Comparison of ENCODE assay signal across 8 cellular contexts in the genomic region with DNA sequence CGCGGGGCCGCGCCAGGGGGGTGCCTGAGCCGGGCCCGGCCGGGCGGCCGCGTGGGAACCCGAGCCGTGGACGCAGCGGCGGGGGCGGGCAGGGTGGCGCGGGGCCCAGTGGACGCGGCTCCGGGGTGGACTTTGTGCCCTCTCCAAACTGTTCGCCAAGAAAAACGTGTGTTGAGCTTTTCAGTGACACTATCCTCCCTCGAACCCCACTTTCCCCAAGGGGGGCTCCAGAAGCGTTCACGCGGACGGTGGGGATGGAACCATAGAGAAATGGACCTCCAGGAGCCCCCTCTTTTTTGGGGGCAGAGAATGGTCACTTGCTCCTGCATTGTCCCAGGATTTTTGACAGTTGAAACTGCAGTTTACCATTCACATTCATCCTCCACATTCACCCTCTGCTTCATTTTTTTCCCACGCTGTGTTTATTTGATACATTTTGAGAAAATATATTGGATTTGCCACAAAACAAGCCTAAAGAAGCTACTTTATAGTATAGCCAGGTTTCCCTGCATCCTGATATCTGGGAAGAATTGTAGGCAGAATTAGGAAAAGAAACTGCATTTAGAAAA. TPM values are rescaled to one million over a fixed set of nuclear protein-coding genes. Genes with fewer than 3 reads are reported as not detected.
DNase-seq lines count a peak whose midpoint lies in the region; ATAC-seq and TF ChIP-seq lines count a peak whose summit lies in the region.

No MANE protein-coding gene starts in this region.

- peak overlapping the region; percentile 94 for H3K27ac ChIP-seq in SJSA1
- peak overlapping the region; percentile 93 to 99 (median 98) for H3K27ac ChIP-seq in sigmoid colon

- WGBS in sigmoid colon, 2 donors = 0 to 1% methylated on average over 29 of the region's 29 CpGs

- peak overlapping the region; percentile 63 for H3K4me3 ChIP-seq in SJSA1
- H3K4me3 ChIP-seq in fibroblast of pulmonary artery (replicated peaks; ENCODE audit: low read depth, low read length) = peak overlapping the region; percentile 60
- H3K4me3 ChIP-seq in sigmoid colon = peak overlapping the region; percentile 40 to 86 (median 64)

- H3K27me3 ChIP-seq in SJSA1 (replicated peaks) = no peaks in the 10 kb centered on the region
- no peaks in the 10 kb centered on the region for H3K27me3 ChIP-seq in sigmoid colon

- peak; percentile 18 for TF ChIP-seq POLR2A in GM15510 (IDR thresholded peaks at IDR 0.05; ENCODE audit: borderline replicate concordance, extremely low read depth, insufficient read length)
- no peak for TF ChIP-seq POLR2A in sigmoid colon (IDR thresholded peaks at IDR 0.05)

- no peak for TF ChIP-seq EP300 in sigmoid colon (IDR thresholded peaks at IDR 0.05)

- H3K36me3 ChIP-seq in SJSA1 = no peaks in the 10 kb centered on the region
- no peaks in the 10 kb centered on the region for H3K36me3 ChIP-seq in sigmoid colon

- intact Hi-C loops in sigmoid colon (cut with DNase I) = loop anchor here (2.0 to 10.0 kb wide), 3 partner anchors 226 to 472 kb away; partner anchors contain the start of gene TMEM170B

- DNase-seq in SJSA1 (ENCODE audit: low read depth in 1 of 2, low spot score in 2 of 2) = peak in 1 of 2 experiments; percentile 54
- DNase-seq in fibroblast of pulmonary artery (ENCODE audit: low read depth) = no peak
- DNase-seq in sigmoid colon = no peak
- no peak for DNase-seq in RPMI8226
- no peak for DNase-seq in inferior parietal cortex (ENCODE audit: extremely low spot score)
- no peak for DNase-seq in NCI-H187 (lab: John Stamatoyannopoulos, UW)

- ATAC-seq in HG03571 (IDR thresholded peaks at IDR 0.05; ENCODE audit: unreplicated experiment) = no peak

- H3K9me3 ChIP-seq in SJSA1 (replicated peaks) (no peaks in the 10 kb centered on the region), sigmoid colon (no peaks in the 10 kb centered on the region)

- TF ChIP-seq CTCF in fibroblast of pulmonary artery (IDR thresholded peaks at IDR 0.05; ENCODE audit: low read length, missing control alignments) (no peak), sigmoid colon (IDR thresholded peaks at IDR 0.05) (no peak)

- H3K4me1 ChIP-seq in SJSA1 (replicated peaks) (peaks cover 21% of the 10 kb centered on the region), sigmoid colon (peaks cover 0 to 33% (median 31%) of the 10 kb centered on the region in 4 donors)

RNA-seq across cellular contexts. Expression of gene HIVEP1, which starts 2.8 kb away (rescaled TPM):
- total RNA-seq in SJSA1 (2014; rRNA removed; shearing (Covaris generic)) = 15.8 and 16.3 TPM in 2 replicates
- 10 to 100 TPM; 13.2 to 28.5 (median 19.4) TPM for total RNA-seq in sigmoid colon
- 10 to 100 TPM in 1 of 3 donors, 1 to 10 TPM in 2; 4.6 to 10.5 (median 4.8) TPM for polyA plus RNA-seq in sigmoid colon
